In genomic region chr22:48443680-48444079, GRCh38 we compare ENCODE assay signal across 29 cellular contexts.
"Had no signal": no experiment of that assay in that cellular context is flagged by ENCODE, and none has a peak within 500 bp of the region (broad histone marks: within the 10 kb centered on the region; RNA-seq: fewer than 3 reads in every experiment).

No MANE protein-coding gene starts in this region.

- H3K4me1 ChIP-seq: foreskin keratinocyte, gastroesophageal sphincter, heart left ventricle, left lung, neural progenitor cell, psoas muscle, sigmoid colon, suprapubic skin, transverse colon, upper lobe of right lung, uterus had no signal

- FAIRE-seq: colon had no signal

- H3K27me3 Mint-ChIP-seq: naive thymus-derived CD4-positive, alpha-beta T cell had no signal

- ATAC-seq: esophagus mucosa; foreskin keratinocyte; gastroesophageal sphincter; heart left ventricle; left cardiac atrium; left lung; naive thymus-derived CD4-positive, alpha-beta T cell; psoas muscle; right cardiac atrium; upper lobe of right lung had no signal

- H3K4me3 ChIP-seq: dorsolateral prefrontal cortex, gastroesophageal sphincter, heart left ventricle, hepatocyte, left lung, neural progenitor cell, psoas muscle, sigmoid colon, suprapubic skin, transverse colon, upper lobe of right lung, uterus had no signal

- H3K27ac Mint-ChIP-seq: endodermal cell; naive thymus-derived CD4-positive, alpha-beta T cell; nephron; neural progenitor cell; stimulated activated naive B cell treated with anti-CD40 and anti-IgM and Interleukin-4, amounts not matched to agents 10 μg/mL and 1 μg/mL and 100 μg/mL, for 72 hours; stimulated activated naive CD8-positive, alpha-beta T cell treated with anti-CD3 and anti-CD28 coated beads, Interleukin-15, Interleukin-2, amounts not matched to agents 100 ng/mL and 50 ng/mL, for 24 hours had no signal

- H3K79me2 ChIP-seq: hepatocyte had no signal

- H3K9me3 ChIP-seq: gastroesophageal sphincter, heart left ventricle, left lung, psoas muscle, sigmoid colon, suprapubic skin, transverse colon, upper lobe of right lung, uterus had no signal

- H3K4me2 ChIP-seq: hepatocyte, neural progenitor cell had no signal

- H3K9me3 Mint-ChIP-seq: endodermal cell; naive thymus-derived CD4-positive, alpha-beta T cell; nephron; neural progenitor cell; stimulated activated naive B cell treated with anti-CD40 and anti-IgM and Interleukin-4, amounts not matched to agents 10 μg/mL and 1 μg/mL and 100 μg/mL, for 72 hours; stimulated activated naive CD8-positive, alpha-beta T cell treated with anti-CD3 and anti-CD28 coated beads, Interleukin-15, Interleukin-2, amounts not matched to agents 100 ng/mL and 50 ng/mL, for 24 hours had no signal

- H3K36me3 ChIP-seq: gastroesophageal sphincter, heart left ventricle, left lung, neural progenitor cell, sigmoid colon, suprapubic skin, transverse colon, upper lobe of right lung, uterus had no signal

- H3K9ac ChIP-seq: neural progenitor cell had no signal

- DNase-seq: effector CD4-positive, alpha-beta T cell; endodermal cell; foreskin keratinocyte; left cardiac atrium; left lung; mammary epithelial cell; mesendoderm; midbrain; psoas muscle; right cardiac atrium; sigmoid colon; stimulated activated CD4-positive, alpha-beta T cell treated with anti-CD3 and anti-CD28 coated beads, Interleukin-15, amount 100 ng/mL, for 24 hours; stimulated activated CD4-positive, alpha-beta T cell treated with anti-CD3 and anti-CD28 coated beads, Interleukin-2, amount 100 ng/mL, for 48 hours; transverse colon; upper lobe of right lung; uterus had no signal

- H3K27me3 ChIP-seq: foreskin keratinocyte, hepatocyte, left lung, neural progenitor cell, uterus had no signal

- H3K4me1 Mint-ChIP-seq: naive thymus-derived CD4-positive, alpha-beta T cell; nephron had no signal

- H2AFZ ChIP-seq: hepatocyte, neural progenitor cell had no signal

- H3K27ac ChIP-seq: dorsolateral prefrontal cortex, epithelial cell of prostate, foreskin keratinocyte, gastroesophageal sphincter, heart left ventricle, hepatocyte, left lung, neural progenitor cell, psoas muscle, sigmoid colon, suprapubic skin, transverse colon, upper lobe of right lung, uterus had no signal

- H3K4me3 Mint-ChIP-seq: endodermal cell; naive thymus-derived CD4-positive, alpha-beta T cell; nephron; neural progenitor cell; stimulated activated naive B cell treated with anti-CD40 and anti-IgM and Interleukin-4, amounts not matched to agents 10 μg/mL and 1 μg/mL and 100 μg/mL, for 72 hours; stimulated activated naive CD8-positive, alpha-beta T cell treated with anti-CD3 and anti-CD28 coated beads, Interleukin-15, Interleukin-2, amounts not matched to agents 100 ng/mL and 50 ng/mL, for 24 hours had no signal
